Comparison of ENCODE assay signal across 9 cellular contexts in the genomic region with DNA sequence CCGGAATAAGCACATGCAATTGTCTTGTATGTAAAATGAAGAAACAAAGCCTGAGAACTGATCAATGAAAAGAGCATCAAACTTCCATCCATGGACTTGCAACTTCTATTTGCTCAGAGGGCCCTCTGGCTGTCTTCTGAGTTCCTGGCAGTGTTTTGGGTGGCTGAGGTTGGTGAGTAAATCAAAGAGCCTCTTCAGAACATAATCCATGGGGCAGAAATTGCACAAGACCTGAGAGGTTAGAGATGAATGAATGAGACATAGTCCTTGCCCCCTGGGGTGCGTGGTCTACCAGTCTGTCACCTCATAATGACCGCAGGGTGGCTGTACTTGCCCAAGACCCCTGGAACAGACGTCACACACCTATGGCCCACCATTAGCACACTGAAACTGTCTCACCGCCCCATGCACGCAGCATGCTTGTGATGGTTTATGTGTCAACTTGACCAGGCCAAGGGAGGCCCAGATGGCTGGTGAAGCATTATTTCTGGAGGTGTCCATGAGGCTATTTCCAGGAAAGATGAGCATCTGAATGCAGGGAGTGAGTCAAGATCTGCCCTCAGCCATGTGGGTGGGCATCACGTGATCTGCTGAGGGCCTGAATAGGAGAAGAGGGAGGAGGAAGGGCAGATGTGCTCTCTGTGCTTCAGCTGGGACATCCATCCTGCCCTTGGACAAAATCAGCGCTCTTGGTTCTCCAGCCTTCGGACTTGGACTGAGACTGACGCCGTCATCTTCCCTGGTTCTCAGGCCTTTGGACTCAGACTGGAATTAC. TPM values are rescaled to one million over a fixed set of nuclear protein-coding genes. Genes with fewer than 3 reads are reported as not detected.
DNase-seq lines count a peak whose midpoint lies in the region; ATAC-seq and TF ChIP-seq lines count a peak whose summit lies in the region.
"Had no signal": no experiment of that assay in that cellular context is flagged by ENCODE, and none has a peak within 500 bp of the region (broad histone marks: within the 10 kb centered on the region; RNA-seq: fewer than 3 reads in every experiment).

No MANE protein-coding gene starts in this region.

- no TSS peak for BruUV-seq in Calu3 (replicated peaks; lab: Mats Ljungman, UMichigan)

- no peak for DNase-seq in activated CD4-positive, alpha-beta memory T cell treated with anti-CD3 and anti-CD28 coated beads, Interleukin-2, amount 10 ng/mL, durations not matched to agents 7 days and 5 days
- DNase-seq in medulla oblongata (ENCODE audit: extremely low spot score): peak; percentile 35
- DNase-seq in HuH-7 (ENCODE audit: low spot score): no peak
- DNase-seq in Calu3: no peak
- no peak for DNase-seq in stimulated activated CD4-positive, alpha-beta T cell treated with anti-CD3 and anti-CD28 coated beads, Interleukin-4, amount 100 ng/mL, for 1 hour
- DNase-seq: immature natural killer cell had no signal

- intact Hi-C loops in Calu3 (cut with micrococcal nuclease; ENCODE audit: unreplicated experiment): no loop called here

- H3K36me3 ChIP-seq in BLaER1: no peaks in the 10 kb centered on the region

- H3K4me2 ChIP-seq in BLaER1: peak overlapping the region; percentile 91

- no peak overlapping the region for H3K4me3 ChIP-seq in BLaER1

- no peaks in the 10 kb centered on the region for H3K9me3 ChIP-seq in BLaER1

- H3K9me3 Mint-ChIP-seq in activated CD4-positive, alpha-beta memory T cell treated with anti-CD3 and anti-CD28 coated beads, Interleukin-2, amount 10 ng/mL, durations not matched to agents 7 days and 5 days: no peaks in the 10 kb centered on the region
- H3K9me3 Mint-ChIP-seq in Calu3 (ENCODE audit: low read depth, unreplicated experiment): no peaks in the 10 kb centered on the region
- H3K9me3 Mint-ChIP-seq: immature natural killer cell had no signal

- H3K27me3 Mint-ChIP-seq in activated CD4-positive, alpha-beta memory T cell treated with anti-CD3 and anti-CD28 coated beads, Interleukin-2, amount 10 ng/mL, durations not matched to agents 7 days and 5 days: no peaks in the 10 kb centered on the region
- H3K27me3 Mint-ChIP-seq in Calu3 (ENCODE audit: unreplicated experiment): peaks cover 55% of the 10 kb centered on the region

- H3K27ac Mint-ChIP-seq in activated CD4-positive, alpha-beta memory T cell treated with anti-CD3 and anti-CD28 coated beads, Interleukin-2, amount 10 ng/mL, durations not matched to agents 7 days and 5 days: peak overlapping the region; percentile 56
- no peak overlapping the region for H3K27ac Mint-ChIP-seq in Calu3 (ENCODE audit: unreplicated experiment)

- no peak for TF ChIP-seq CTCF in Calu3 (IDR thresholded peaks at IDR 0.05; ENCODE audit: unreplicated experiment)

- H3K4me3 Mint-ChIP-seq in activated CD4-positive, alpha-beta memory T cell treated with anti-CD3 and anti-CD28 coated beads, Interleukin-2, amount 10 ng/mL, durations not matched to agents 7 days and 5 days: no peak overlapping the region
- H3K4me3 Mint-ChIP-seq in Calu3 (ENCODE audit: low read depth, unreplicated experiment): no peak overlapping the region

- H3K4me1 ChIP-seq in BLaER1: peaks cover 76% of the 10 kb centered on the region

- H4K20me1 ChIP-seq in BLaER1: no peaks in the 10 kb centered on the region

- H3K27ac ChIP-seq in BLaER1: peak overlapping the region; percentile 16; the same call in 1 of the 2 replicates

- POLR2A ChIA-PET in activated CD4-positive, alpha-beta memory T cell treated with anti-CD3 and anti-CD28 coated beads, Interleukin-2, amount 10 ng/mL, durations not matched to agents 7 days and 5 days (lab: Charles Lee): no interaction called here

- H3K36me3 Mint-ChIP-seq in activated CD4-positive, alpha-beta memory T cell treated with anti-CD3 and anti-CD28 coated beads, Interleukin-2, amount 10 ng/mL, durations not matched to agents 7 days and 5 days (ENCODE audit: low read depth): no peaks in the 10 kb centered on the region
- no peaks in the 10 kb centered on the region for H3K36me3 Mint-ChIP-seq in Calu3 (ENCODE audit: insufficient read depth, unreplicated experiment)

- ATAC-seq in GM19452 (IDR thresholded peaks at IDR 0.05; ENCODE audit: unreplicated experiment) (peak; percentile 33), HG03045 (IDR thresholded peaks at IDR 0.05; ENCODE audit: unreplicated experiment) (no peak)

- H3K4me1 Mint-ChIP-seq in activated CD4-positive, alpha-beta memory T cell treated with anti-CD3 and anti-CD28 coated beads, Interleukin-2, amount 10 ng/mL, durations not matched to agents 7 days and 5 days: peaks cover 51% of the 10 kb centered on the region
- no peaks in the 10 kb centered on the region for H3K4me1 Mint-ChIP-seq in Calu3 (ENCODE audit: low read depth, unreplicated experiment)

- H3K9ac ChIP-seq in BLaER1: no peak overlapping the region

- no peaks in the 10 kb centered on the region for H3K27me3 ChIP-seq in BLaER1

- CTCF ChIA-PET in activated CD4-positive, alpha-beta memory T cell treated with anti-CD3 and anti-CD28 coated beads, Interleukin-2, amount 10 ng/mL, durations not matched to agents 7 days and 5 days (lab: Charles Lee): interaction anchor here (0.6 kb wide), 1 partner anchor 76 kb away, joined by 3 read pairs; no protein-coding TSS in a partner anchor
- CTCF ChIA-PET in Calu3 (lab: Charles Lee): no interaction called here

RNA-seq across cellular contexts. Expression of gene PIK3R6, which starts 8.3 kb away (rescaled TPM):
- 1 to 10 TPM; 2.0 to 2.2 TPM for total RNA-seq in activated CD4-positive, alpha-beta memory T cell treated with anti-CD3 and anti-CD28 coated beads, Interleukin-2, amount 10 ng/mL, durations not matched to agents 7 days and 5 days
- total RNA-seq in Calu3 (2022): not detected in 2 replicates
